Comparison of ENCODE assay signal across 6 cellular contexts in genomic region chr6:43113431-43114260, GRCh38. TPM values are rescaled to one million over a fixed set of nuclear protein-coding genes. Genes with fewer than 3 reads are reported as not detected.
A peak's percentile ranks its signal among the peaks of the same experiment; 100 is the strongest.
DNase-seq lines count a peak whose midpoint lies in the region; ATAC-seq, FAIRE-seq and TF ChIP-seq lines count a peak whose summit lies in the region.

No MANE protein-coding gene starts in this region.

- peak overlapping the region; percentile 52 for H3K27ac ChIP-seq in colonic mucosa
- H3K27ac ChIP-seq in small intestine (ENCODE audit: low read depth in 1 of 2, low read length in 1 of 2), result peak overlapping the region in 1 of 2 donors; percentile 20

- ATAC-seq in GM21528 (IDR thresholded peaks at IDR 0.05; ENCODE audit: low FRiP score, unreplicated experiment) (no peak), GM21529 (IDR thresholded peaks at IDR 0.05; ENCODE audit: unreplicated experiment) (no peak)

- no peaks in the 10 kb centered on the region for H3K27me3 ChIP-seq in colonic mucosa
- H3K27me3 ChIP-seq in small intestine (ENCODE audit: control insufficient read depth in 2 of 2, insufficient read depth in 2 of 2, low read length in 2 of 2), result no peaks in the 10 kb centered on the region

- H3K36me3 ChIP-seq in colonic mucosa, result no peaks in the 10 kb centered on the region
- H3K36me3 ChIP-seq in small intestine (ENCODE audit: control insufficient read depth in 2 of 2, insufficient read depth in 2 of 2, low read length in 2 of 2), result no peaks in the 10 kb centered on the region

- DNase-seq in NCI-H1092 treated with DMSO at 0.1 percent for 48 hours (lab: John Stamatoyannopoulos, UW) (peak; percentile 54), colonic mucosa (no peak), renal cortical epithelial cell (ENCODE audit: low read depth) (peak; percentile 68), small intestine (no peak)

- intact Hi-C loops in colonic mucosa (cut with DNase I), result no loop called here

- H3K9me3 ChIP-seq in colonic mucosa, result no peaks in the 10 kb centered on the region
- H3K9me3 ChIP-seq in small intestine (ENCODE audit: control insufficient read depth, low read depth), result no peaks in the 10 kb centered on the region

- H3K4me3 ChIP-seq in colonic mucosa (no peak overlapping the region), small intestine (ENCODE audit: low read depth in 1 of 2, low read length in 2 of 2) (no peak overlapping the region)

- peaks cover 4% of the 10 kb centered on the region for H3K4me1 ChIP-seq in colonic mucosa
- H3K4me1 ChIP-seq in small intestine (ENCODE audit: control insufficient read depth in 2 of 2, insufficient read depth in 1 of 2, low read depth in 1 of 2, low read length in 1 of 2), result no peaks in the 10 kb centered on the region

- FAIRE-seq in small intestine (lab: Jason Lieb, UNC), result no peak

- 65 to 73% (median 67%) methylated on average over 12 of the region's 12 CpGs for WGBS in small intestine, 3 donors

- TF ChIP-seq CTCF in colonic mucosa (IDR thresholded peaks at IDR 0.05), result no peak

- no peak overlapping the region for H3K9ac ChIP-seq in colonic mucosa (ENCODE audit: low read depth in 2 of 2, low read length in 2 of 2)

RNA-seq across cellular contexts. Expression of gene PTK7, which starts 37.5 kb away (rescaled TPM):
- 10 to 100 TPM; 15.1 to 15.9 TPM for total RNA-seq in colonic mucosa
- total RNA-seq in renal cortical epithelial cell, result 81.3 and 141 TPM in 2 replicates
- polyA plus RNA-seq in small intestine, result 10 to 100 TPM in 1 of 3 donors, 1 to 10 TPM in 2; 1.1 to 12.5 (median 1.4) TPM

RNA-seq across cellular contexts. Expression of gene KLC4, which starts 54.2 kb away (rescaled TPM):
- total RNA-seq in colonic mucosa (100 to 1,000 TPM in 1 of 2 donors, 10 to 100 TPM in 1; 98.8 to 101 TPM), renal cortical epithelial cell (17.0 and 29.3 TPM in 2 replicates)
- 100 to 1,000 TPM in 2 of 3 donors, 10 to 100 TPM in 1; 36.3 to 333 (median 227) TPM for polyA plus RNA-seq in small intestine

RNA-seq across cellular contexts. Expression of gene MRPL2, which starts 54.4 kb away (rescaled TPM):
- 100 to 1,000 TPM in 1 of 2 donors, 10 to 100 TPM in 1; 73.2 to 112 TPM for total RNA-seq in colonic mucosa
- 17.9 and 25.4 TPM in 2 replicates for total RNA-seq in renal cortical epithelial cell
- polyA plus RNA-seq in small intestine, result 100 to 1,000 TPM in 2 of 3 donors, 10 to 100 TPM in 1; 69.5 to 127 (median 112) TPM

RNA-seq across cellular contexts. Expression of gene SRF, which starts 57.4 kb away (rescaled TPM):
- total RNA-seq in colonic mucosa (10 to 100 TPM; 24.8 to 37.6 TPM), renal cortical epithelial cell (14.2 and 20.9 TPM in 2 replicates)
- polyA plus RNA-seq in small intestine, result 10 to 100 TPM in 2 of 3 donors, 1 to 10 TPM in 1; 8.9 to 24.0 (median 10.8) TPM

RNA-seq across cellular contexts. Expression of gene CUL7, which starts 60.0 kb away (rescaled TPM):
- 10 to 100 TPM; 13.7 to 15.3 TPM for total RNA-seq in colonic mucosa
- 28.0 and 45.0 TPM in 2 replicates for total RNA-seq in renal cortical epithelial cell
- 1 to 10 TPM; 5.7 to 6.7 (median 6.7) TPM for polyA plus RNA-seq in small intestine

Comparison
In these comparisons a context has a peak if more than half of its experiments do, and no peak if none do; other contexts are left out.
1. DNase-seq: peak in NCI-H1092 treated with DMSO at 0.1 percent for 48 hours (single experiment) and renal cortical epithelial cell (single experiment); none in colonic mucosa (single experiment) and small intestine (single experiment).